9 cellular contexts compared by ENCODE assay signal in genomic region chr12:96258451-96258933, GRCh38.
A peak's percentile ranks its signal among the peaks of the same experiment; 100 is the strongest.
DNase-seq lines count a peak whose midpoint lies in the region; ATAC-seq and TF ChIP-seq lines count a peak whose summit lies in the region.
"Had no signal": no experiment of that assay in that cellular context is flagged by ENCODE, and none has a peak within 500 bp of the region (broad histone marks: within the 10 kb centered on the region; RNA-seq: fewer than 3 reads in every experiment).

No MANE protein-coding gene starts in this region.

- peaks cover 0 to 9% (median 1%) of the 10 kb centered on the region in 3 donors for H3K36me3 ChIP-seq in tibial artery

- peaks cover 32% of the 10 kb centered on the region for H3K36me3 Mint-ChIP-seq in activated CD8-positive, alpha-beta memory T cell treated with anti-CD3 and anti-CD28 coated beads, Interleukin-2, amount 10 ng/mL, durations not matched to agents 7 days and 5 days
- peaks cover 34% of the 10 kb centered on the region for H3K36me3 Mint-ChIP-seq in activated naive CD8-positive, alpha-beta T cell treated with anti-CD3 and anti-CD28 coated beads, Interleukin-2, amount 50 U/mL, for 24 hours (ENCODE audit: low read depth)

- no peaks in the 10 kb centered on the region for H3K9me3 ChIP-seq in tibial artery

- ATAC-seq in activated CD8-positive, alpha-beta memory T cell treated with anti-CD3 and anti-CD28 coated beads, Interleukin-2, amount 10 ng/mL, durations not matched to agents 7 days and 5 days, result peak; percentile 70
- peak; percentile 70 for ATAC-seq in activated naive CD8-positive, alpha-beta T cell treated with anti-CD3 and anti-CD28 coated beads, Interleukin-2, amount 50 U/mL, for 24 hours

- H3K4me3 ChIP-seq in tibial artery, result no peak overlapping the region

- CTCF ChIA-PET in activated CD8-positive, alpha-beta memory T cell treated with anti-CD3 and anti-CD28 coated beads, Interleukin-2, amount 10 ng/mL, durations not matched to agents 7 days and 5 days (lab: Charles Lee), result interaction anchor here (1.9 kb wide), 1 partner anchor 258 kb away, joined by 5 read pairs; no protein-coding TSS in a partner anchor

- H3K27me3 ChIP-seq in tibial artery, result no peaks in the 10 kb centered on the region

- peaks cover 0 to 16% (median 9%) of the 10 kb centered on the region in 4 donors for H3K4me1 ChIP-seq in tibial artery

- TF ChIP-seq CTCF in tibial artery (IDR thresholded peaks at IDR 0.05), result no peak

- no peak overlapping the region for H3K4me3 Mint-ChIP-seq in activated CD8-positive, alpha-beta memory T cell treated with anti-CD3 and anti-CD28 coated beads, Interleukin-2, amount 10 ng/mL, durations not matched to agents 7 days and 5 days
- no peak overlapping the region for H3K4me3 Mint-ChIP-seq in activated naive CD8-positive, alpha-beta T cell treated with anti-CD3 and anti-CD28 coated beads, Interleukin-2, amount 50 U/mL, for 24 hours

- peaks cover 8% of the 10 kb centered on the region for H3K4me1 Mint-ChIP-seq in activated CD8-positive, alpha-beta memory T cell treated with anti-CD3 and anti-CD28 coated beads, Interleukin-2, amount 10 ng/mL, durations not matched to agents 7 days and 5 days
- peaks cover 4% of the 10 kb centered on the region for H3K4me1 Mint-ChIP-seq in activated naive CD8-positive, alpha-beta T cell treated with anti-CD3 and anti-CD28 coated beads, Interleukin-2, amount 50 U/mL, for 24 hours

- no peaks in the 10 kb centered on the region for H3K27me3 Mint-ChIP-seq in activated CD8-positive, alpha-beta memory T cell treated with anti-CD3 and anti-CD28 coated beads, Interleukin-2, amount 10 ng/mL, durations not matched to agents 7 days and 5 days
- no peaks in the 10 kb centered on the region for H3K27me3 Mint-ChIP-seq in activated naive CD8-positive, alpha-beta T cell treated with anti-CD3 and anti-CD28 coated beads, Interleukin-2, amount 50 U/mL, for 24 hours

- no peaks in the 10 kb centered on the region for H3K9me3 Mint-ChIP-seq in activated CD8-positive, alpha-beta memory T cell treated with anti-CD3 and anti-CD28 coated beads, Interleukin-2, amount 10 ng/mL, durations not matched to agents 7 days and 5 days (ENCODE audit: low read depth)
- H3K9me3 Mint-ChIP-seq in activated naive CD8-positive, alpha-beta T cell treated with anti-CD3 and anti-CD28 coated beads, Interleukin-2, amount 50 U/mL, for 24 hours, result no peaks in the 10 kb centered on the region

- no peak overlapping the region for H3K27ac Mint-ChIP-seq in activated CD8-positive, alpha-beta memory T cell treated with anti-CD3 and anti-CD28 coated beads, Interleukin-2, amount 10 ng/mL, durations not matched to agents 7 days and 5 days
- H3K27ac Mint-ChIP-seq in activated naive CD8-positive, alpha-beta T cell treated with anti-CD3 and anti-CD28 coated beads, Interleukin-2, amount 50 U/mL, for 24 hours, result no peak overlapping the region

- intact Hi-C loops in tibial artery (cut with DNase I; ENCODE audit: low total_unique reads), result no loop called here

- peak overlapping the region in 1 of 2 donors; percentile 4 for H3K27ac ChIP-seq in tibial artery
- H3K27ac ChIP-seq: C4-2B had no signal

- DNase-seq in activated CD8-positive, alpha-beta memory T cell treated with anti-CD3 and anti-CD28 coated beads, Interleukin-2, amount 10 ng/mL, durations not matched to agents 7 days and 5 days, result peak; percentile 56
- DNase-seq in activated CD8-positive, alpha-beta memory T cell treated with anti-CD3 and anti-CD28 coated beads for 24 hours, result no peak
- DNase-seq in activated naive CD8-positive, alpha-beta T cell treated with anti-CD3 and anti-CD28 coated beads, Interleukin-2, amount 50 U/mL, for 24 hours, result peak; percentile 22
- DNase-seq in hepatic stellate cell (ENCODE audit: low spot score) (peak; percentile 63), tibial artery (peak; percentile 68 to 84), CD1c-positive myeloid dendritic cell (ENCODE audit: extremely low spot score) (no peak), NCI-H2029 treated with DMSO at 0.1 percent for 48 hours (lab: John Stamatoyannopoulos, UW) (no peak), HCEC 1CT (no peak)

Comparison
In these comparisons a context has a peak if more than half of its experiments do, and no peak if none do; other contexts are left out.
1. DNase-seq: peak in activated CD8-positive, alpha-beta memory T cell treated with anti-CD3 and anti-CD28 coated beads, Interleukin-2, amount 10 ng/mL, durations not matched to agents 7 days and 5 days (single experiment), activated naive CD8-positive, alpha-beta T cell treated with anti-CD3 and anti-CD28 coated beads, Interleukin-2, amount 50 U/mL, for 24 hours (single experiment), hepatic stellate cell (single experiment) and tibial artery (2 of 2); none in activated CD8-positive, alpha-beta memory T cell treated with anti-CD3 and anti-CD28 coated beads for 24 hours (single experiment), CD1c-positive myeloid dendritic cell (single experiment), NCI-H2029 treated with DMSO at 0.1 percent for 48 hours (single experiment) and HCEC 1CT (single experiment).